ENCODE assay signal across 8 cellular contexts in the genomic region with DNA sequence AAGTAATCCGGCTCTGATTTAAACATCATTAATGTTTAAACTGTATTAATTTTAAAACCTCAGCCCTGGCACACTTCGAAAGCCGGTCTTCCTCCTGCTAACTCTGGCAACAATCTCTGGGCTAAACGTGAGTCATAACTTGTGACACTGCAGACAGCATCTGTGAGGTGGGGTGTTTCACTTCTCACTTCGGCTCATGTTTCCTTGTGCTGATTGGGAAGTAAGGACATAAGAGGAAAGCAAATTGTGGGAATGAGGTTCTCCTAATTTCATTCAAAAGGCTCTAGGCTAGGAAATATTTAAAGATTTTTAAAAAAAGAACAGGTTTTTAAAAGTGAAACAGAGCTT.
DNase-seq lines count a peak whose midpoint lies in the region; ATAC-seq, FAIRE-seq and TF ChIP-seq lines count a peak whose summit lies in the region.

No MANE protein-coding gene starts in this region.

- TF ChIP-seq POLR2A in K562 (conservative IDR thresholded peaks at IDR 0.05): no peak

- no peaks in the 10 kb centered on the region; a peak in 1 of 5 replicates for H3K27me3 ChIP-seq in K562 (ENCODE audit: control insufficient read depth in 2 of 2, insufficient read depth in 2 of 2, low read length in 2 of 2)

- no peak overlapping the region for H3K4me3 Mint-ChIP-seq in activated naive CD8-positive, alpha-beta T cell treated with anti-CD3 and anti-CD28 coated beads, Interleukin-2, amount 50 U/mL, for 24 hours
- no peak overlapping the region for H3K4me3 Mint-ChIP-seq in activated T-cell treated with anti-CD3 and anti-CD28 coated beads, Interleukin-2, amount 50 U/mL, for 72 hours

- TF ChIP-seq EP300 in K562 (IDR thresholded peaks at IDR 0.05; ENCODE audit: low read length): no peak

- H3K9ac ChIP-seq in K562 (ENCODE audit: insufficient read depth in 1 of 2, low read depth in 2 of 2, low read length in 2 of 2): no peak overlapping the region

- no peaks in the 10 kb centered on the region for H3K36me3 Mint-ChIP-seq in activated naive CD8-positive, alpha-beta T cell treated with anti-CD3 and anti-CD28 coated beads, Interleukin-2, amount 50 U/mL, for 24 hours (ENCODE audit: low read depth)
- no peaks in the 10 kb centered on the region for H3K36me3 Mint-ChIP-seq in activated T-cell treated with anti-CD3 and anti-CD28 coated beads, Interleukin-2, amount 50 U/mL, for 72 hours (ENCODE audit: insufficient read depth in 2 of 2)

- peak; percentile 83 for FAIRE-seq in K562 (lab: Jason Lieb, UNC)

- no peaks in the 10 kb centered on the region for H3K9me3 Mint-ChIP-seq in activated naive CD8-positive, alpha-beta T cell treated with anti-CD3 and anti-CD28 coated beads, Interleukin-2, amount 50 U/mL, for 24 hours
- no peaks in the 10 kb centered on the region for H3K9me3 Mint-ChIP-seq in activated T-cell treated with anti-CD3 and anti-CD28 coated beads, Interleukin-2, amount 50 U/mL, for 72 hours

- no peaks in the 10 kb centered on the region for H4K20me1 ChIP-seq in K562 (replicated peaks; ENCODE audit: control insufficient read depth, insufficient read depth, low read length)

- no peak overlapping the region for H2AFZ ChIP-seq in K562 (ENCODE audit: low read depth, low read length)

- no peaks in the 10 kb centered on the region for H3K9me3 ChIP-seq in K562 (replicated peaks; ENCODE audit: control insufficient read depth, insufficient read depth, low read depth, low read length)

- TF ChIP-seq CTCF in GM10248 (IDR thresholded peaks at IDR 0.05; ENCODE audit: control extremely low read depth, extremely low read depth, low read depth, missing control alignments) (no peak), K562 (IDR thresholded peaks at IDR 0.05 in 2 of 3, conservative IDR thresholded peaks at IDR 0.05 in 1 of 3; ENCODE audit: insufficient read depth in 2 of 3, low read depth in 1 of 3, low read length in 3 of 3) (no peak)

- BruUV-seq in K562 (replicated peaks; lab: Mats Ljungman, UMichigan): no TSS peak

- CTCF ChIA-PET in GM10248 (lab: Yijun Ruan, JAX) (no interaction called here), K562 (lab: Yijun Ruan, JAX; ENCODE audit: low intra/inter-chr PET ratio) (no interaction called here)

- H3K79me2 ChIP-seq in K562 (ENCODE audit: control insufficient read depth, insufficient read depth, low read length): no peaks in the 10 kb centered on the region

- H3K4me1 Mint-ChIP-seq in activated naive CD8-positive, alpha-beta T cell treated with anti-CD3 and anti-CD28 coated beads, Interleukin-2, amount 50 U/mL, for 24 hours: peaks cover 6% of the 10 kb centered on the region
- H3K4me1 Mint-ChIP-seq in activated T-cell treated with anti-CD3 and anti-CD28 coated beads, Interleukin-2, amount 50 U/mL, for 72 hours (ENCODE audit: low read depth): no peaks in the 10 kb centered on the region

- H3K27ac ChIP-seq in K562 (ENCODE audit: extremely low read depth, low read depth, low read length): no peak overlapping the region

- POLR2A ChIA-PET in GM10248 (lab: Yijun Ruan, JAX): no interaction called here
- POLR2A ChIA-PET in K562 (lab: Yijun Ruan, JAX): no interaction called here

- 0% methylated on average over 5 of the region's 5 CpGs for WGBS in K562 (ENCODE audit: insufficient coverage, low coverage, missing lambda C conversion rate)

- H3K4me2 ChIP-seq in K562 (ENCODE audit: insufficient read depth, low read length): no peak overlapping the region

- ATAC-seq in K562: peak; percentile 80
- no peak for ATAC-seq in activated naive CD8-positive, alpha-beta T cell treated with anti-CD3 and anti-CD28 coated beads, Interleukin-2, amount 50 U/mL, for 24 hours
- ATAC-seq in activated T-cell treated with anti-CD3 and anti-CD28 coated beads, Interleukin-2, amount 50 U/mL, for 72 hours (replicated peaks in 1 of 2): no peak

- H3K4me3 ChIP-seq in K562: no peak overlapping the region

- DNase-seq in GM10248 (ENCODE audit: extremely low spot score) (peak; percentile 43), HT1080 (ENCODE audit: low read depth) (peak; percentile 79), K562 (ENCODE audit: extremely low read depth in 1 of 4, low spot score in 3 of 4) (peak in 3 of 4 experiments; percentile 18 to 55 (median 37)), lung microvascular endothelial cell (ENCODE audit: low read depth in 2 of 2) (peak; percentile 50 to 77), cerebellum (ENCODE audit: low spot score) (no peak), UCSD-AML1 (lab: John Stamatoyannopoulos, UW; ENCODE audit: unreplicated experiment) (no peak)
- no peak for DNase-seq in activated naive CD8-positive, alpha-beta T cell treated with anti-CD3 and anti-CD28 coated beads, Interleukin-2, amount 50 U/mL, for 24 hours
- DNase-seq in activated T-cell treated with anti-CD3 and anti-CD28 coated beads, Interleukin-2, amount 50 U/mL, for 72 hours: no peak

- TF ChIP-seq RAD21 in K562 (CRISPR knock-in tag; conservative IDR thresholded peaks at IDR 0.05 in 1 of 2, IDR thresholded peaks at IDR 0.05 in 1 of 2): no peak

- H3K27ac Mint-ChIP-seq in activated naive CD8-positive, alpha-beta T cell treated with anti-CD3 and anti-CD28 coated beads, Interleukin-2, amount 50 U/mL, for 24 hours: no peak overlapping the region
- H3K27ac Mint-ChIP-seq in activated T-cell treated with anti-CD3 and anti-CD28 coated beads, Interleukin-2, amount 50 U/mL, for 72 hours: no peak overlapping the region

- H3K4me1 ChIP-seq in K562 (replicated peaks in 1 of 2; ENCODE audit: control insufficient read depth in 2 of 2, insufficient read depth in 2 of 2, low read length in 2 of 2): no peaks in the 10 kb centered on the region

- in situ Hi-C loops in K562 (cut with MboI): no loop called here

- H3K36me3 ChIP-seq in K562 (ENCODE audit: control insufficient read depth, insufficient read depth, low read length): no peaks in the 10 kb centered on the region

- intact Hi-C loops in K562 (cut with micrococcal nuclease): no loop called here

- no peaks in the 10 kb centered on the region for H3K9me1 ChIP-seq in K562 (ENCODE audit: control insufficient read depth, insufficient read depth, low read length)

- H3K27me3 Mint-ChIP-seq in activated naive CD8-positive, alpha-beta T cell treated with anti-CD3 and anti-CD28 coated beads, Interleukin-2, amount 50 U/mL, for 24 hours: no peaks in the 10 kb centered on the region
- H3K27me3 Mint-ChIP-seq in activated T-cell treated with anti-CD3 and anti-CD28 coated beads, Interleukin-2, amount 50 U/mL, for 72 hours (ENCODE audit: low read depth): peaks cover 29% of the 10 kb centered on the region

Comparison
In these comparisons a context has a peak if more than half of its experiments do, and no peak if none do; other contexts are left out.
1. DNase-seq: peak in GM10248 (single experiment), HT1080 (single experiment), K562 (3 of 4) and lung microvascular endothelial cell (2 of 2); none in cerebellum (single experiment), activated naive CD8-positive, alpha-beta T cell treated with anti-CD3 and anti-CD28 coated beads, Interleukin-2, amount 50 U/mL, for 24 hours (single experiment), activated T-cell treated with anti-CD3 and anti-CD28 coated beads, Interleukin-2, amount 50 U/mL, for 72 hours (0 of 2) and UCSD-AML1 (single experiment).